In genomic region chr5:77957-78804, GRCh38 we compare ENCODE assay signal across 8 cellular contexts.
DNase-seq lines count a peak whose midpoint lies in the region; ATAC-seq and TF ChIP-seq lines count a peak whose summit lies in the region.

No MANE protein-coding gene starts in this region.

- ATAC-seq in HG02938 (IDR thresholded peaks at IDR 0.05; ENCODE audit: unreplicated experiment): no peak
- ATAC-seq in GM19351 (IDR thresholded peaks at IDR 0.05; ENCODE audit: unreplicated experiment): no peak
- ATAC-seq in GM21423 (IDR thresholded peaks at IDR 0.05; ENCODE audit: unreplicated experiment): no peak

- no peak overlapping the region for H3K4me2 ChIP-seq in parathyroid adenoma (ENCODE audit: low read length)

- H3K4me3 ChIP-seq in GM12865 (ENCODE audit: low read depth, low read length) (no peak overlapping the region), choroid plexus epithelial cell (ENCODE audit: low read depth, low read length) (no peak overlapping the region), parathyroid adenoma (ENCODE audit: low read depth, low read length) (no peak overlapping the region)

- TF ChIP-seq CTCF in GM12865 (IDR thresholded peaks at IDR 0.05; ENCODE audit: insufficient read depth, low read depth, low read length, missing control alignments) (peak; percentile 42), choroid plexus epithelial cell (conservative IDR thresholded peaks at IDR 0.05; ENCODE audit: low read depth, low read length) (peak; percentile 54), parathyroid adenoma (IDR thresholded peaks at IDR 0.05) (peak; percentile 63)

- H3K27me3 ChIP-seq in parathyroid adenoma (ENCODE audit: control insufficient read depth, insufficient read depth, low read length): no peaks in the 10 kb centered on the region

- H3K79me2 ChIP-seq in parathyroid adenoma: peaks cover 5% of the 10 kb centered on the region

- H3K27ac ChIP-seq in parathyroid adenoma: no peak overlapping the region

- no peaks in the 10 kb centered on the region for H3K9me3 ChIP-seq in parathyroid adenoma (ENCODE audit: control insufficient read depth, low read length)

- no peak overlapping the region for H2AFZ ChIP-seq in parathyroid adenoma

- DNase-seq in AG08395 (ENCODE audit: low spot score) (peak; percentile 60), GM12865 (ENCODE audit: low read depth) (peak; percentile 40), NCI-H524 treated with DMSO at 0.1 percent for 48 hours (lab: John Stamatoyannopoulos, UW) (peak; percentile 12), choroid plexus epithelial cell (ENCODE audit: low read depth) (peak; percentile 50)

- no peaks in the 10 kb centered on the region for H3K36me3 ChIP-seq in parathyroid adenoma (ENCODE audit: control insufficient read depth, insufficient read depth, low read length)

- peaks cover 18% of the 10 kb centered on the region for H3K4me1 ChIP-seq in parathyroid adenoma

- H3K9ac ChIP-seq in parathyroid adenoma: no peak overlapping the region
